15 cellular contexts compared by ENCODE assay signal in the genomic region with DNA sequence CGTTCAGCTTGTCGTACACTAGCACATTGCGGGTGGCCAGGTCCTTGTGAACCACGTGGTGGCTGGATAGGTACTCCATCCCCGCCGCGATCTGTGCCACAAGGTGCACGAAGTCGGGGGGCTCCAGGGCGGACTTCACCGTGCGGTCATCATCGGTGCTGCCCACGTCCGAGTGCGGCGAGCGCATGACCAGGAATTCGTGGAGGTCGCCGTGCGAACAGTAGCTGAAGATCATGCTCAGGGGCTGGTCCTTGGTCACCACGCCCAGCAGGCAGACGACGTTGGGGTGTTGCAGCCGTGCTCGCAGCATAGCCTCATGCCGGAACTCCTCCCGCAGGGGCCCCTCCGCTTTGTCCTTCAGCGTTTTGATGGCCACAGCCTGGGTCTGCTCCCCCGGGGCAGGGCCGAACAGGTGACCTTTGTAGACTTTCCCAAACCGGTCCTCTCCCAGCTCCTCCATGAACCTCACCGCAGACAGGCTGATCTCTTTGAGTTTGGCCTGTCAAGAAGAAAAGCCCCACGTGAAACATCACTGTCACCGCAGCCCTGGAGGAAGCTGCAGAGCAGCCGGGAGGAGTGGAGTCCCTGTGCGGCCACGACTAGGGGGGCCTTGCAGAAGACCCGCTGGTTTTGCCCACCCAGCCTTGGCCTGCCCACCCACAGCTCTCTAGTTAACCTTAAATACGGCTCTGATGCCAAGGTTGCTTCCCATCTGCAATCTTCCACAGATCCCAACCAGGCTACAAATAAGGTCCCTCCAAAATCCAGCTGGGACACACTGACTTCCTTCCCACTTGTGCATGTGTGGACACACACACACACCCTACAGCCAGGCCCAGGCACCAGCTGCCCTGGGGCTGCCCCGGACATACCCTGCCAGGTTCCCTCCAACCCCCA.
A peak's percentile ranks its signal among the peaks of the same experiment; 100 is the strongest.
DNase-seq lines count a peak whose midpoint lies in the region; ATAC-seq lines count a peak whose summit lies in the region.
"Had no signal": no experiment of that assay in that cellular context is flagged by ENCODE, and none has a peak within 500 bp of the region (broad histone marks: within the 10 kb centered on the region; RNA-seq: fewer than 3 reads in every experiment).

No MANE protein-coding gene starts in this region.

- H4K8ac ChIP-seq in neuronal stem cell (ENCODE audit: low read depth, low read length) = no peak overlapping the region

- peak overlapping the region; percentile 5 for H3K27ac Mint-ChIP-seq in dendritic cell treated with granulocyte-macrophage colony-stimulating factor and Interleukin-4, amounts not matched to agents 40 ng/mL and 50 ng/mL, for 4 days
- peak overlapping the region; percentile 47 for H3K27ac Mint-ChIP-seq in stimulated activated naive B cell treated with anti-CD40 and anti-IgM and Interleukin-4, amounts not matched to agents 10 μg/mL and 1 μg/mL and 100 μg/mL, for 72 hours
- H3K27ac Mint-ChIP-seq: CD4-positive, alpha-beta memory T cell had no signal

- no peak overlapping the region for H3K14ac ChIP-seq in neuronal stem cell (ENCODE audit: low read length)

- ATAC-seq in stimulated activated naive B cell treated with anti-CD40 and anti-IgM and Interleukin-4, amounts not matched to agents 10 μg/mL and 1 μg/mL and 100 μg/mL, for 72 hours (replicated peaks) = no peak
- ATAC-seq in GM21447 (IDR thresholded peaks at IDR 0.05; ENCODE audit: unreplicated experiment) (no peak), GM21390 (IDR thresholded peaks at IDR 0.05; ENCODE audit: unreplicated experiment) (no peak)

- H3K4me3 ChIP-seq in neuronal stem cell (ENCODE audit: low read length in 2 of 2) = no peak overlapping the region

- no peaks in the 10 kb centered on the region for H3K9me3 Mint-ChIP-seq in dendritic cell treated with granulocyte-macrophage colony-stimulating factor and Interleukin-4, amounts not matched to agents 40 ng/mL and 50 ng/mL, for 4 days
- H3K9me3 Mint-ChIP-seq in stimulated activated naive B cell treated with anti-CD40 and anti-IgM and Interleukin-4, amounts not matched to agents 10 μg/mL and 1 μg/mL and 100 μg/mL, for 72 hours = no peaks in the 10 kb centered on the region
- H3K9me3 Mint-ChIP-seq: CD4-positive, alpha-beta memory T cell had no signal

- no peak overlapping the region for H2AFZ ChIP-seq in neuronal stem cell (ENCODE audit: low read length)

- no peaks in the 10 kb centered on the region for H3K79me1 ChIP-seq in neuronal stem cell (ENCODE audit: low read depth, low read length)

- peaks cover 0 to 2% (median 0%) of the 10 kb centered on the region in 3 experiments for H3K27me3 ChIP-seq in neuronal stem cell (ENCODE audit: control insufficient read depth in 3 of 3, insufficient read depth in 3 of 3, low read depth in 1 of 3, low read length in 3 of 3)

- H3K36me3 Mint-ChIP-seq in dendritic cell treated with granulocyte-macrophage colony-stimulating factor and Interleukin-4, amounts not matched to agents 40 ng/mL and 50 ng/mL, for 4 days (ENCODE audit: low read depth) = no peaks in the 10 kb centered on the region
- no peaks in the 10 kb centered on the region for H3K36me3 Mint-ChIP-seq in stimulated activated naive B cell treated with anti-CD40 and anti-IgM and Interleukin-4, amounts not matched to agents 10 μg/mL and 1 μg/mL and 100 μg/mL, for 72 hours
- H3K36me3 Mint-ChIP-seq: CD4-positive, alpha-beta memory T cell had no signal

- no peaks in the 10 kb centered on the region for H3K9me3 ChIP-seq in neuronal stem cell (replicated peaks in 1 of 2; ENCODE audit: control insufficient read depth in 2 of 2, insufficient read depth in 1 of 2, low read depth in 1 of 2, low read length in 2 of 2)
- H3K9me3 ChIP-seq: Caco-2 had no signal

- DNase-seq in neuronal stem cell (ENCODE audit: low spot score) (no peak), posterior vena cava (ENCODE audit: low spot score) (peak; percentile 82), NCI-H1436 (lab: John Stamatoyannopoulos, UW) (no peak)
- DNase-seq in stimulated activated naive B cell treated with anti-CD40 and anti-IgM and Interleukin-4, amounts not matched to agents 10 μg/mL and 1 μg/mL and 100 μg/mL, for 72 hours = no peak
- DNase-seq: C1 segment of cervical spinal cord; Caco-2; CD4-positive, alpha-beta memory T cell; DMS153; DND-41; GOT3; H7; HCEC 1CT had no signal

- H2BK120ac ChIP-seq in neuronal stem cell (ENCODE audit: low read depth, low read length) = peak overlapping the region; percentile 9

- peaks cover 8% of the 10 kb centered on the region for H3K4me1 Mint-ChIP-seq in dendritic cell treated with granulocyte-macrophage colony-stimulating factor and Interleukin-4, amounts not matched to agents 40 ng/mL and 50 ng/mL, for 4 days (ENCODE audit: low read depth)
- peaks cover 29 to 49% of the 10 kb centered on the region in 2 donors for H3K4me1 Mint-ChIP-seq in stimulated activated naive B cell treated with anti-CD40 and anti-IgM and Interleukin-4, amounts not matched to agents 10 μg/mL and 1 μg/mL and 100 μg/mL, for 72 hours

- peaks cover 0 to 2% of the 10 kb centered on the region in 2 donors for H3K4me1 ChIP-seq in neuronal stem cell (ENCODE audit: control insufficient read depth in 2 of 2, insufficient read depth in 1 of 2, low read depth in 1 of 2, low read length in 2 of 2)

- intact Hi-C loops in dendritic cell treated with granulocyte-macrophage colony-stimulating factor and Interleukin-4, amounts not matched to agents 40 ng/mL and 50 ng/mL, for 4 days (cut with micrococcal nuclease) = loop anchor here (5.0 to 10.0 kb wide), 3 partner anchors 60 to 808 kb away; no protein-coding TSS in a partner anchor
- intact Hi-C loops in posterior vena cava (cut with DNase I) = no loop called here

- H2BK5ac ChIP-seq in neuronal stem cell (ENCODE audit: low read length) = no peak overlapping the region

- H3K18ac ChIP-seq in neuronal stem cell (ENCODE audit: low read length) = no peak overlapping the region

- peak overlapping the region; percentile 46 for H3K23ac ChIP-seq in neuronal stem cell (ENCODE audit: low read depth, low read length, poor library complexity)

- H4K91ac ChIP-seq in neuronal stem cell (ENCODE audit: low read depth, low read length, poor library complexity) = no peak overlapping the region

- WGBS in neuronal stem cell (ENCODE audit: extremely low coverage in 2 of 2, insufficient read length in 2 of 2, insufficient replicate concordance in 1 of 2), 2 donors = no CpG with 5 or more reads among the region's 43 CpGs

- no peak overlapping the region for H2BK12ac ChIP-seq in neuronal stem cell (ENCODE audit: low read length)

- H3K27ac ChIP-seq in neuronal stem cell (replicated peaks; ENCODE audit: low read length) = no peak overlapping the region

- no peak overlapping the region for H2BK15ac ChIP-seq in neuronal stem cell (ENCODE audit: low read length)

- H3K36me3 ChIP-seq in neuronal stem cell (replicated peaks in 1 of 2; ENCODE audit: control insufficient read depth in 2 of 2, insufficient read depth in 2 of 2, low read length in 2 of 2) = peaks cover 35 to 63% of the 10 kb centered on the region in 2 donors

- H3K4ac ChIP-seq in neuronal stem cell (ENCODE audit: low read length) = no peak overlapping the region

- H3K27me3 Mint-ChIP-seq in dendritic cell treated with granulocyte-macrophage colony-stimulating factor and Interleukin-4, amounts not matched to agents 40 ng/mL and 50 ng/mL, for 4 days = peaks cover 18% of the 10 kb centered on the region
- H3K27me3 Mint-ChIP-seq in stimulated activated naive B cell treated with anti-CD40 and anti-IgM and Interleukin-4, amounts not matched to agents 10 μg/mL and 1 μg/mL and 100 μg/mL, for 72 hours = peaks cover 0 to 3% of the 10 kb centered on the region in 2 donors

- H3K4me2 ChIP-seq in neuronal stem cell (ENCODE audit: insufficient read depth, low read length, poor library complexity, severe bottlenecking) = no peak overlapping the region

- no peak overlapping the region for H2AK5ac ChIP-seq in neuronal stem cell (ENCODE audit: low read depth, low read length)

- no peak overlapping the region for H3K9ac ChIP-seq in neuronal stem cell (ENCODE audit: low read depth, low read length, poor library complexity)

- H3K4me3 Mint-ChIP-seq in dendritic cell treated with granulocyte-macrophage colony-stimulating factor and Interleukin-4, amounts not matched to agents 40 ng/mL and 50 ng/mL, for 4 days = no peak overlapping the region
- no peak overlapping the region for H3K4me3 Mint-ChIP-seq in stimulated activated naive B cell treated with anti-CD40 and anti-IgM and Interleukin-4, amounts not matched to agents 10 μg/mL and 1 μg/mL and 100 μg/mL, for 72 hours
- H3K4me3 Mint-ChIP-seq: CD4-positive, alpha-beta memory T cell had no signal
